In the genomic region with DNA sequence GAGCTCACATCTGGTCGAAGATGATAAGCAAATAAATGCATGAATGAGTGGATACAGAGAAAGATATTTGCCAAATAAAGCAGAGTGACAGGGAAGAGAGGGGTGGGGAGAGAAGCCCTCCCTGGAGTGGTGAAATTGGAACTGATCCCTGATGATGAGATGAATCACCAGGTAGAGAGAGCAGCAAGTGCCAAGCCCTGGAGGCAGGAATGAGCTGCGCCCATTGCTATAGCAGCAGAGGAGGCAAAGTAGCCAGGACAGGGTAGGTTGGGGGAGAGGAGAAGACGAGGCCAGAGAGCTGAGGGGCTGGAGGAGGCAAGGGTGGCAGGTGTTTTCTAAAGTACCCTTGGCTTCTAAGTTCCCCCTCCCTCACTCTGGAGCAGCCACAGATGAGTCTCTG, we compare ENCODE assay signal across 13 cellular contexts. TPM values are rescaled to one million over a fixed set of nuclear protein-coding genes. Genes with fewer than 3 reads are reported as not detected.
DNase-seq lines count a peak whose midpoint lies in the region; ATAC-seq and TF ChIP-seq lines count a peak whose summit lies in the region.
"Had no signal": no experiment of that assay in that cellular context is flagged by ENCODE, and none has a peak within 500 bp of the region (broad histone marks: within the 10 kb centered on the region; RNA-seq: fewer than 3 reads in every experiment).

No MANE protein-coding gene starts in this region.

- H3K27ac ChIP-seq in CD8-positive, alpha-beta T cell (ENCODE audit: low read depth, low read length) = peak overlapping the region; percentile 36
- H3K27ac ChIP-seq in tibial nerve = no peak overlapping the region
- H3K27ac ChIP-seq: KMS-11 had no signal

- DNase-seq in CD8-positive, alpha-beta T cell = no peak
- peak; percentile 40 for DNase-seq in HT1080 (ENCODE audit: low read depth)
- no peak for DNase-seq in activated CD8-positive, alpha-beta T cell treated with anti-CD3 and anti-CD28 coated beads for 36 hours
- no peak for DNase-seq in memory B cell (ENCODE audit: low spot score in 2 of 2)
- DNase-seq in H4 (ENCODE audit: low spot score) = no peak
- no peak for DNase-seq in tibial nerve (ENCODE audit: low spot score in 2 of 2)
- DNase-seq in osteocyte (ENCODE audit: extremely low spot score, unreplicated experiment) = no peak
- DNase-seq: DMS79 treated with DMSO at 0.1 percent for 48 hours; effector CD8-positive, alpha-beta T cell; NCI-H748 treated with DMSO at 0.1 percent for 48 hours; T-helper 1 cell had no signal

- H3K4me1 ChIP-seq in CD8-positive, alpha-beta T cell (ENCODE audit: insufficient read depth, low read length) = peaks cover 39% of the 10 kb centered on the region
- H3K4me1 ChIP-seq in tibial nerve = no peaks in the 10 kb centered on the region

- TF ChIP-seq CTCF in CD8-positive, alpha-beta T cell (IDR thresholded peaks at IDR 0.05) = no peak
- no peak for TF ChIP-seq CTCF in activated CD8-positive, alpha-beta T cell treated with anti-CD3 and anti-CD28 coated beads for 36 hours (IDR thresholded peaks at IDR 0.05)
- no peak for TF ChIP-seq CTCF in tibial nerve (IDR thresholded peaks at IDR 0.05)
- TF ChIP-seq CTCF in osteocyte (IDR thresholded peaks at IDR 0.05) = no peak

- WGBS in tibial nerve, 2 donors = 81 to 88% methylated on average over 3 of the region's 3 CpGs

- no peak for ATAC-seq in CD8-positive, alpha-beta T cell
- ATAC-seq in activated CD8-positive, alpha-beta T cell treated with anti-CD3 and anti-CD28 coated beads for 36 hours = no peak
- ATAC-seq in memory B cell (ENCODE audit: low read depth) = no peak

- H3K4me3 ChIP-seq in CD8-positive, alpha-beta T cell (ENCODE audit: low read depth, low read length) = no peak overlapping the region
- H3K4me3 ChIP-seq in tibial nerve = no peak overlapping the region
- H3K4me3 ChIP-seq: smooth muscle cell had no signal

- no peaks in the 10 kb centered on the region for H3K27me3 Mint-ChIP-seq in CD8-positive, alpha-beta T cell (ENCODE audit: low read depth)
- no peaks in the 10 kb centered on the region for H3K27me3 Mint-ChIP-seq in activated CD8-positive, alpha-beta T cell treated with anti-CD3 and anti-CD28 coated beads for 36 hours
- H3K27me3 Mint-ChIP-seq in memory B cell = no peaks in the 10 kb centered on the region
- H3K27me3 Mint-ChIP-seq in osteocyte (ENCODE audit: unreplicated experiment) = no peaks in the 10 kb centered on the region

- peak overlapping the region; percentile 89 for H3K27ac Mint-ChIP-seq in CD8-positive, alpha-beta T cell
- peak overlapping the region; percentile 22 for H3K27ac Mint-ChIP-seq in activated CD8-positive, alpha-beta T cell treated with anti-CD3 and anti-CD28 coated beads for 36 hours
- peak overlapping the region; percentile 91 for H3K27ac Mint-ChIP-seq in memory B cell
- no peak overlapping the region for H3K27ac Mint-ChIP-seq in osteocyte (ENCODE audit: unreplicated experiment)

- POLR2A ChIA-PET in CD8-positive, alpha-beta T cell (lab: Charles Lee) = interaction anchor here (1.2 to 1.5 kb wide), 2 partner anchors 13 to 106 kb away, joined by 3 read pairs; no protein-coding TSS in a partner anchor
- POLR2A ChIA-PET in activated CD8-positive, alpha-beta T cell treated with anti-CD3 and anti-CD28 coated beads for 36 hours (lab: Charles Lee) = interaction anchor here (0.6 to 2.9 kb wide), 10 partner anchors 8 to 799 kb away, joined by 3 to 9 read pairs (median 5); partner anchors contain the start of gene FXYD5

- peaks cover 48% of the 10 kb centered on the region for H3K36me3 ChIP-seq in CD8-positive, alpha-beta T cell (ENCODE audit: insufficient read depth, low read length)
- H3K36me3 ChIP-seq in tibial nerve = peaks cover 0 to 67% (median 0%) of the 10 kb centered on the region in 3 donors

- TF ChIP-seq POLR2A in tibial nerve (IDR thresholded peaks at IDR 0.05) = no peak

- intact Hi-C loops in CD8-positive, alpha-beta T cell (cut with DNase I, micrococcal nuclease) = no loop called here
- intact Hi-C loops in activated CD8-positive, alpha-beta T cell treated with anti-CD3 and anti-CD28 coated beads for 36 hours (cut with micrococcal nuclease) = no loop called here

- no peak for TF ChIP-seq EP300 in tibial nerve (IDR thresholded peaks at IDR 0.05)

- no peaks in the 10 kb centered on the region for H3K27me3 ChIP-seq in CD8-positive, alpha-beta T cell (ENCODE audit: insufficient read depth, low read length)
- no peaks in the 10 kb centered on the region for H3K27me3 ChIP-seq in tibial nerve

- H3K4me3 Mint-ChIP-seq in CD8-positive, alpha-beta T cell = no peak overlapping the region
- no peak overlapping the region for H3K4me3 Mint-ChIP-seq in activated CD8-positive, alpha-beta T cell treated with anti-CD3 and anti-CD28 coated beads for 36 hours
- H3K4me3 Mint-ChIP-seq in memory B cell (no peak overlapping the region), osteocyte (ENCODE audit: unreplicated experiment) (no peak overlapping the region)

- CTCF ChIA-PET in CD8-positive, alpha-beta T cell (lab: Charles Lee) = interaction anchor here (1.1 to 1.5 kb wide), 3 partner anchors 26 to 89 kb away, joined by 3 to 5 read pairs (median 3); no protein-coding TSS in a partner anchor
- CTCF ChIA-PET in activated CD8-positive, alpha-beta T cell treated with anti-CD3 and anti-CD28 coated beads for 36 hours (lab: Charles Lee) = interaction anchor here (1.9 kb wide), 1 partner anchor 26 kb away, joined by 7 read pairs; no protein-coding TSS in a partner anchor

- H3K9me3 Mint-ChIP-seq in CD8-positive, alpha-beta T cell = peaks cover 5% of the 10 kb centered on the region
- peaks cover 31% of the 10 kb centered on the region for H3K9me3 Mint-ChIP-seq in activated CD8-positive, alpha-beta T cell treated with anti-CD3 and anti-CD28 coated beads for 36 hours
- no peaks in the 10 kb centered on the region for H3K9me3 Mint-ChIP-seq in memory B cell
- peaks cover 7% of the 10 kb centered on the region for H3K9me3 Mint-ChIP-seq in osteocyte (ENCODE audit: unreplicated experiment)

- H3K36me3 Mint-ChIP-seq in CD8-positive, alpha-beta T cell = peaks cover 80% of the 10 kb centered on the region
- H3K36me3 Mint-ChIP-seq in activated CD8-positive, alpha-beta T cell treated with anti-CD3 and anti-CD28 coated beads for 36 hours (ENCODE audit: low read depth) = peaks cover 87% of the 10 kb centered on the region
- peaks cover 38% of the 10 kb centered on the region for H3K36me3 Mint-ChIP-seq in memory B cell
- peaks cover 22% of the 10 kb centered on the region for H3K36me3 Mint-ChIP-seq in osteocyte (ENCODE audit: unreplicated experiment)

- no peaks in the 10 kb centered on the region for H3K9me3 ChIP-seq in CD8-positive, alpha-beta T cell (ENCODE audit: low read length)
- peaks cover 0 to 36% (median 0%) of the 10 kb centered on the region in 4 donors for H3K9me3 ChIP-seq in tibial nerve

- peaks cover 43% of the 10 kb centered on the region for H3K4me1 Mint-ChIP-seq in CD8-positive, alpha-beta T cell (ENCODE audit: low read depth)
- peaks cover 42% of the 10 kb centered on the region for H3K4me1 Mint-ChIP-seq in activated CD8-positive, alpha-beta T cell treated with anti-CD3 and anti-CD28 coated beads for 36 hours (ENCODE audit: low read depth)
- H3K4me1 Mint-ChIP-seq in memory B cell (peaks cover 29% of the 10 kb centered on the region), osteocyte (ENCODE audit: unreplicated experiment) (peaks cover 14% of the 10 kb centered on the region)

RNA-seq across cellular contexts. Expression of gene FXYD5, which starts 13.7 kb away (rescaled TPM):
- total RNA-seq in CD8-positive, alpha-beta T cell = 100 to 1,000 TPM; 426 to 440 TPM
- 255 and 385 TPM in 2 replicates for total RNA-seq in HT1080 (2014; rRNA removed; shearing (Covaris generic))
- 302 and 334 TPM in 2 replicates for polyA plus RNA-seq in HT1080 (2015; cell fraction: cytosol; rRNA removed)
- 169 and 187 TPM in 2 replicates for polyA plus RNA-seq in HT1080 (2015; cell fraction: nucleus; rRNA removed)
- total RNA-seq in activated CD8-positive, alpha-beta T cell treated with anti-CD3 and anti-CD28 coated beads for 36 hours = 100 to 1,000 TPM; 225 to 241 TPM
- total RNA-seq in H4 (2014; rRNA removed; shearing (Covaris generic)) = 173 and 209 TPM in 2 replicates
- total RNA-seq in tibial nerve = 10 to 100 TPM; 19.9 to 53.4 (median 37.5) TPM
- total RNA-seq in osteocyte = 81.0 and 86.6 TPM in 2 replicates

RNA-seq across cellular contexts. Expression of gene FXYD7, which starts 25.2 kb away (rescaled TPM):
- 10 to 100 TPM; 12.1 to 13.5 TPM for total RNA-seq in CD8-positive, alpha-beta T cell
- 0.66 and 1.7 TPM in 2 replicates for total RNA-seq in HT1080 (2014; rRNA removed; shearing (Covaris generic))
- polyA plus RNA-seq in HT1080 (2015; cell fraction: cytosol; rRNA removed) = 0.58 and 0.84 TPM in 2 replicates
- 0.20 TPM in 1 of 2 replicates, not detected in the other for polyA plus RNA-seq in HT1080 (2015; cell fraction: nucleus; rRNA removed)
- total RNA-seq in activated CD8-positive, alpha-beta T cell treated with anti-CD3 and anti-CD28 coated beads for 36 hours = under 1 TPM in 1 of 2 experiments, not detected in 1; 0.38 TPM
- total RNA-seq in H4 (2014; rRNA removed; shearing (Covaris generic)) = 0.14 TPM in 1 of 2 replicates, not detected in the other
- 1 to 10 TPM in 3 of 4 donors, not detected in 1; 2.5 to 5.9 (median 5.7) TPM for total RNA-seq in tibial nerve
- 0.50 TPM in 1 of 2 replicates, not detected in the other for total RNA-seq in osteocyte
- total RNA-seq: smooth muscle cell had no signal
- polyA plus RNA-seq: smooth muscle cell had no signal

RNA-seq across cellular contexts. Expression of gene FXYD1, which starts 29.6 kb away (rescaled TPM):
- 1 to 10 TPM; 1.2 to 2.4 TPM for total RNA-seq in CD8-positive, alpha-beta T cell
- not detected in 2 replicates for total RNA-seq in HT1080 (2014; rRNA removed; shearing (Covaris generic))
- not detected in 2 replicates for polyA plus RNA-seq in HT1080 (2015; cell fraction: cytosol; rRNA removed)
- polyA plus RNA-seq in HT1080 (2015; cell fraction: nucleus; rRNA removed) = not detected in 2 replicates
- 1 to 10 TPM in 1 of 2 experiments, not detected in 1; 1.9 TPM for total RNA-seq in activated CD8-positive, alpha-beta T cell treated with anti-CD3 and anti-CD28 coated beads for 36 hours
- total RNA-seq in H4 (2014; rRNA removed; shearing (Covaris generic)) = not detected in 2 replicates
- total RNA-seq in tibial nerve (100 to 1,000 TPM in 1 of 4 donors, 10 to 100 TPM in 3; 72.9 to 193 (median 84.9) TPM), osteocyte (0.86 TPM in 1 of 2 replicates, not detected in the other)

RNA-seq across cellular contexts. Expression of gene LGI4, which starts 33.4 kb away (rescaled TPM):
- under 1 TPM; 0.72 to 0.90 TPM for total RNA-seq in CD8-positive, alpha-beta T cell
- not detected in 2 replicates for total RNA-seq in HT1080 (2014; rRNA removed; shearing (Covaris generic))
- not detected in 2 replicates for polyA plus RNA-seq in HT1080 (2015; cell fraction: cytosol; rRNA removed)
- 0.61 TPM in 1 of 2 replicates, not detected in the other for polyA plus RNA-seq in HT1080 (2015; cell fraction: nucleus; rRNA removed)
- total RNA-seq in activated CD8-positive, alpha-beta T cell treated with anti-CD3 and anti-CD28 coated beads for 36 hours = under 1 TPM; 0.25 to 0.27 TPM
- total RNA-seq in H4 (2014; rRNA removed; shearing (Covaris generic)) = not detected in 2 replicates
- total RNA-seq in tibial nerve (100 to 1,000 TPM; 207 to 323 (median 302) TPM), osteocyte (0.32 and 0.34 TPM in 2 replicates)

RNA-seq across cellular contexts. Expression of gene FXYD3, which starts 52.6 kb away (rescaled TPM):
- total RNA-seq in CD8-positive, alpha-beta T cell = not detected
- not detected in 2 replicates for total RNA-seq in HT1080 (2014; rRNA removed; shearing (Covaris generic))
- not detected in 2 replicates for polyA plus RNA-seq in HT1080 (2015; cell fraction: cytosol; rRNA removed)
- not detected in 2 replicates for polyA plus RNA-seq in HT1080 (2015; cell fraction: nucleus; rRNA removed)
- not detected for total RNA-seq in activated CD8-positive, alpha-beta T cell treated with anti-CD3 and anti-CD28 coated beads for 36 hours
- total RNA-seq in H4 (2014; rRNA removed; shearing (Covaris generic)) = not detected in 2 replicates
- total RNA-seq in tibial nerve = 10 to 100 TPM; 10.8 to 33.9 (median 16.6) TPM
- total RNA-seq in osteocyte = not detected in 2 replicates

Comparison
In these comparisons a context has a peak if more than half of its experiments do, and no peak if none do; other contexts are left out.
1. RNA of gene FXYD1, which starts 29.6 kb away (total RNA-seq): 72.9 to 193 TPM in tibial nerve; 1.2 to 2.4 TPM in CD8-positive, alpha-beta T cell, 1.9 TPM in activated CD8-positive, alpha-beta T cell treated with anti-CD3 and anti-CD28 coated beads for 36 hours, 0.86 TPM in osteocyte, not detected in HT1080 and not detected in H4; every median in the first group is over 10 times any median in the second.